12 cellular contexts compared by ENCODE assay signal in genomic region chr13:33554919-33555791, GRCh38.
A peak's percentile ranks its signal among the peaks of the same experiment; 100 is the strongest.
DNase-seq lines count a peak whose midpoint lies in the region; ATAC-seq, FAIRE-seq and TF ChIP-seq lines count a peak whose summit lies in the region.
"Had no signal": no experiment of that assay in that cellular context is flagged by ENCODE, and none has a peak within 500 bp of the region (broad histone marks: within the 10 kb centered on the region; RNA-seq: fewer than 3 reads in every experiment).

No MANE protein-coding gene starts in this region.

- no peaks in the 10 kb centered on the region for H3K79me2 ChIP-seq in GM12878 (ENCODE audit: control insufficient read depth, insufficient read depth, low read length)

- SMC1A ChIA-PET in GM12878 (lab: Charles Lee; ENCODE audit: uncharacterized antibody, unreplicated experiment): interaction anchor here (0.5 to 2.4 kb wide), 9 partner anchors 9 to 726 kb away, joined by 3 to 13 read pairs (median 3); no protein-coding TSS in a partner anchor

- BruUV-seq in GM12878 (replicated peaks; lab: Mats Ljungman, UMichigan): no TSS peak

- H3K27ac ChIP-seq in GM12878 (ENCODE audit: control insufficient read depth, insufficient read depth): peak overlapping the region; percentile 46
- H3K27ac ChIP-seq in tibial artery: no peak overlapping the region
- H3K27ac ChIP-seq in RWPE1: no peak overlapping the region

- H3K27me3 ChIP-seq in GM12878 (replicated peaks in 1 of 2; ENCODE audit: control insufficient read depth in 2 of 2, insufficient read depth in 2 of 2, low read length in 1 of 2) (no peaks in the 10 kb centered on the region), tibial artery (no peaks in the 10 kb centered on the region)

- peak overlapping the region; percentile 61 for H3K4me2 ChIP-seq in GM12878 (ENCODE audit: control insufficient read depth, insufficient read depth)

- DNase-seq in GM10248 (ENCODE audit: extremely low spot score): peak; percentile 37
- DNase-seq in GM12878 (ENCODE audit: low read depth, low spot score): no peak
- DNase-seq in stimulated activated naive CD4-positive, alpha-beta T cell (lab: John Stamatoyannopoulos, UW): no peak
- no peak for DNase-seq in tibial artery
- DNase-seq in RWPE1 (ENCODE audit: low spot score): no peak
- no peak for DNase-seq in NCI-H510A (lab: John Stamatoyannopoulos, UW)
- DNase-seq: activated CD8-positive, alpha-beta memory T cell treated with anti-CD3 and anti-CD28 coated beads for 24 hours; CD8-positive, alpha-beta memory T cell; naive B cell; stimulated activated CD8-positive, alpha-beta memory T cell treated with anti-CD3 and anti-CD28 coated beads, Interleukin-4, amount 100 ng/mL, for 48 hours had no signal

- H3K36me3 ChIP-seq in GM12878 (ENCODE audit: control insufficient read depth in 2 of 2, insufficient read depth in 2 of 2, low read length in 1 of 2) (no peaks in the 10 kb centered on the region), tibial artery (no peaks in the 10 kb centered on the region)

- RAD21 ChIA-PET in GM12878 (lab: Charles Lee; ENCODE audit: unreplicated experiment): interaction anchor here (0.5 to 1.1 kb wide), 3 partner anchors 10 to 168 kb away, joined by 3 read pairs; no protein-coding TSS in a partner anchor

- peak overlapping the region; percentile 48 for H2AFZ ChIP-seq in GM12878 (ENCODE audit: control insufficient read depth, low read depth, low read length)

- TF ChIP-seq RAD21 in GM12878 (IDR thresholded peaks at IDR 0.05; ENCODE audit: insufficient read depth, low read depth, low read length): no peak

- CTCF ChIA-PET in GM10248 (lab: Yijun Ruan, JAX): interaction anchor here (1.6 to 2.9 kb wide), 3 partner anchors 11 to 27 kb away, joined by 4 to 16 read pairs (median 8); no protein-coding TSS in a partner anchor
- CTCF ChIA-PET in GM12878 (lab: Yijun Ruan, JAX): interaction anchor here (1.2 to 1.4 kb wide), 4 partner anchors 11 to 162 kb away, joined by 3 to 12 read pairs (median 4); no protein-coding TSS in a partner anchor
- CTCF ChIA-PET in RWPE1 (lab: Yijun Ruan, JAX): interaction anchor here (0.6 to 0.7 kb wide), 2 partner anchors 9 to 965 kb away, joined by 3 to 6 read pairs; no protein-coding TSS in a partner anchor

- peak; percentile 80 for ATAC-seq in GM19438 (IDR thresholded peaks at IDR 0.05; ENCODE audit: low read depth, unreplicated experiment)
- peak; percentile 78 for ATAC-seq in HG03039 (IDR thresholded peaks at IDR 0.05; ENCODE audit: unreplicated experiment)
- peak; percentile 96 for ATAC-seq in GM12878

- intact Hi-C loops in GM12878 (cut with micrococcal nuclease; ENCODE audit: unreplicated experiment) (loop anchor here (5.0 kb wide), 1 partner anchor 1607 kb away; no protein-coding TSS in a partner anchor), tibial artery (cut with DNase I; ENCODE audit: low total_unique reads) (no loop called here)

- H3K4me3 ChIP-seq in GM12878: no peak overlapping the region
- no peak overlapping the region for H3K4me3 ChIP-seq in tibial artery

- in situ Hi-C loops in GM12878 (cut with MboI): no loop called here

- POLR2A ChIA-PET in GM10248 (lab: Yijun Ruan, JAX): no interaction called here
- POLR2A ChIA-PET in GM12878 (lab: Charles Lee): interaction anchor here (1.8 kb wide), 1 partner anchor 9 kb away, joined by 7 read pairs; no protein-coding TSS in a partner anchor
- POLR2A ChIA-PET in RWPE1 (lab: Yijun Ruan, JAX; ENCODE audit: low non-redundant PET): no interaction called here

- no peaks in the 10 kb centered on the region for H4K20me1 ChIP-seq in GM12878 (ENCODE audit: control insufficient read depth, insufficient read depth)

- TF ChIP-seq POLR2A in GM12878 (IDR thresholded peaks at IDR 0.05; ENCODE audit: low read depth, low read length): no peak

- H3K9me3 ChIP-seq in GM12878 (replicated peaks; ENCODE audit: control insufficient read depth, insufficient read depth, low read length) (no peaks in the 10 kb centered on the region; the same call in 2 of the 3 replicates), tibial artery (no peaks in the 10 kb centered on the region)

- peak; percentile 75 for FAIRE-seq in GM12878 (lab: Jason Lieb, UNC)

- H3K9ac ChIP-seq in GM12878 (ENCODE audit: control insufficient read depth, insufficient read depth, low read length): no peak overlapping the region

- peak in 1 of 2 experiments; percentile 8; a peak in 1 of 4 replicates for TF ChIP-seq EP300 in GM12878 (IDR thresholded peaks at IDR 0.05; ENCODE audit: borderline replicate concordance in 1 of 2, control insufficient read depth in 1 of 2, low read depth in 2 of 2, low read length in 2 of 2)

- no peak for TF ChIP-seq CTCF in GM10248 (IDR thresholded peaks at IDR 0.05; ENCODE audit: control extremely low read depth, extremely low read depth, low read depth, missing control alignments)
- no peak for TF ChIP-seq CTCF in GM12878 (IDR thresholded peaks at IDR 0.05 in 2 of 3, conservative IDR thresholded peaks at IDR 0.05 in 1 of 3; ENCODE audit: control insufficient read depth in 2 of 3, extremely low read depth in 1 of 3, insufficient read depth in 1 of 3, low read depth in 3 of 3, low read length in 3 of 3)
- TF ChIP-seq CTCF in tibial artery (IDR thresholded peaks at IDR 0.05): no peak
- TF ChIP-seq CTCF in RWPE1 (conservative IDR thresholded peaks at IDR 0.05; ENCODE audit: low read depth): no peak

- WGBS in GM12878 (ENCODE audit: insufficient coverage, insufficient replicate concordance, low lambda C conversion rate, missing lambda C conversion rate): 31% methylated on average over 3 of the region's 3 CpGs

- H3K4me1 ChIP-seq in GM12878 (ENCODE audit: control insufficient read depth, insufficient read depth, low read length) (peaks cover 11% of the 10 kb centered on the region; the same call in 1 of the 2 replicates), tibial artery (peaks cover 0 to under 1% (median 0%) of the 10 kb centered on the region in 4 donors)

TF ChIP-seq in GM12878, 131 proteins besides CTCF, POLR2A, EP300 and RAD21 (continues in another document):
- no peak for TF ChIP-seq RFX5 (IDR thresholded peaks at IDR 0.05; ENCODE audit: low read depth, low read length)
- TF ChIP-seq SIN3A (IDR thresholded peaks at IDR 0.05; ENCODE audit: low read depth, low read length): no peak
- TF ChIP-seq CREM (IDR thresholded peaks at IDR 0.05; ENCODE audit: low read depth): 0 out of 2 replicates have a peak, but pooled peaks have one; percentile 36
- no peak for TF ChIP-seq SMAD1 (IDR thresholded peaks at IDR 0.05; ENCODE audit: low read depth, partially characterized antibody)
- TF ChIP-seq SRF (IDR thresholded peaks at IDR 0.05; ENCODE audit: low read depth in 2 of 2, low read length in 2 of 2): no peak
- 0 out of 2 replicates have a peak, but pooled peaks have one; percentile 51 for TF ChIP-seq CREB1 (IDR thresholded peaks at IDR 0.05; ENCODE audit: low read depth)
- TF ChIP-seq ZNF274 (IDR thresholded peaks at IDR 0.05; ENCODE audit: insufficient read depth, insufficient read length): no peak
- no peak for TF ChIP-seq BACH1 (IDR thresholded peaks at IDR 0.05; ENCODE audit: borderline replicate concordance)
- no peak for TF ChIP-seq E2F8 (IDR thresholded peaks at IDR 0.05; ENCODE audit: low read depth, partially characterized antibody)
- TF ChIP-seq, protein P1, sequence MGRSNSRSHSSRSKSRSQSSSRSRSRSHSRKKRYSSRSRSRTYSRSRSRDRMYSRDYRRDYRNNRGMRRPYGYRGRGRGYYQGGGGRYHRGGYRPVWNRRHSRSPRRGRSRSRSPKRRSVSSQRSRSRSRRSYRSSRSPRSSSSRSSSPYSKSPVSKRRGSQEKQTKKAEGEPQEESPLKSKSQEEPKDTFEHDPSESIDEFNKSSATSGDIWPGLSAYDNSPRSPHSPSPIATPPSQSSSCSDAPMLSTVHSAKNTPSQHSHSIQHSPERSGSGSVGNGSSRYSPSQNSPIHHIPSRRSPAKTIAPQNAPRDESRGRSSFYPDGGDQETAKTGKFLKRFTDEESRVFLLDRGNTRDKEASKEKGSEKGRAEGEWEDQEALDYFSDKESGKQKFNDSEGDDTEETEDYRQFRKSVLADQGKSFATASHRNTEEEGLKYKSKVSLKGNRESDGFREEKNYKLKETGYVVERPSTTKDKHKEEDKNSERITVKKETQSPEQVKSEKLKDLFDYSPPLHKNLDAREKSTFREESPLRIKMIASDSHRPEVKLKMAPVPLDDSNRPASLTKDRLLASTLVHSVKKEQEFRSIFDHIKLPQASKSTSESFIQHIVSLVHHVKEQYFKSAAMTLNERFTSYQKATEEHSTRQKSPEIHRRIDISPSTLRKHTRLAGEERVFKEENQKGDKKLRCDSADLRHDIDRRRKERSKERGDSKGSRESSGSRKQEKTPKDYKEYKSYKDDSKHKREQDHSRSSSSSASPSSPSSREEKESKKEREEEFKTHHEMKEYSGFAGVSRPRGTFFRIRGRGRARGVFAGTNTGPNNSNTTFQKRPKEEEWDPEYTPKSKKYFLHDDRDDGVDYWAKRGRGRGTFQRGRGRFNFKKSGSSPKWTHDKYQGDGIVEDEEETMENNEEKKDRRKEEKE (IDR thresholded peaks at IDR 0.05): no peak
- TF ChIP-seq TCF3 (IDR thresholded peaks at IDR 0.05; ENCODE audit: borderline replicate concordance, insufficient read depth, low read depth, low read length): 0 out of 2 replicates have a peak, but pooled peaks have one; percentile 28
- no peak for TF ChIP-seq CBX5 (IDR thresholded peaks at IDR 0.05; ENCODE audit: low read depth)
- TF ChIP-seq, protein P2, sequence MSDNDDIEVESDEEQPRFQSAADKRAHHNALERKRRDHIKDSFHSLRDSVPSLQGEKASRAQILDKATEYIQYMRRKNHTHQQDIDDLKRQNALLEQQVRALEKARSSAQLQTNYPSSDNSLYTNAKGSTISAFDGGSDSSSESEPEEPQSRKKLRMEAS (IDR thresholded peaks at IDR 0.05; ENCODE audit: low read depth, low read length): no peak
